In the genomic region with DNA sequence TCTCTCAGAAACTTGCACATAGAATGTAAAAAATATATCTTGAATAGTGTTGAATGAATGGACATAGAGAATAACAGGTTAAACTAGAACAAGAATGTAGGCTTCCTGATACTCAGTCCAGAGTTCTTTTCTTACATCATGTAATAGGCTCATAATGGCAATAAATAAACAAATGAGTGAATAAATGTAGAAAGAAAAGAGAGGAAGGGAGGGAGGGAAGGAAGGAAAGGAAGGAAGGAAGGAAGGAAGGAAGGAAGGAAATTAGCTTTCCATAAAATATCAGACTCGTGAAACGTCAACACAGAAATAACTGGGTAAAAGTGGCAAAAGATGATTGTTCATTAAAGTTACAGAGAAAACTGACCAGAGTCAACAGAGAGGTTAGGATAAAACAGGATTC, we compare ENCODE assay signal across 28 cellular contexts.
"Had no signal": no experiment of that assay in that cellular context is flagged by ENCODE, and none has a peak within 500 bp of the region (broad histone marks: within the 10 kb centered on the region; RNA-seq: fewer than 3 reads in every experiment).

No MANE protein-coding gene starts in this region.

- ATAC-seq: stimulated activated effector memory CD8-positive, alpha-beta T cell treated with anti-CD3 and anti-CD28 coated beads, Interleukin-12 subunit alpha, Interleukin-12 subunit beta, amount 100 ng/mL, for 72 hours; stimulated activated memory B cell treated with anti-CD40 and anti-IgM and Interleukin-4, amounts not matched to agents 10 μg/mL and 1 μg/mL and 100 μg/mL, for 72 hours; stimulated activated naive B cell treated with anti-CD40 and anti-IgM and Interleukin-4, amounts not matched to agents 10 μg/mL and 1 μg/mL and 100 μg/mL, for 72 hours; stimulated activated naive CD8-positive, alpha-beta T cell treated with anti-CD3 and anti-CD28 coated beads, Interleukin-15, amount 100 ng/mL, for 72 hours; stimulated activated naive CD8-positive, alpha-beta T cell treated with anti-CD3 and anti-CD28 coated beads, Interleukin-15, Interleukin-2, amounts not matched to agents 100 U/mL and 50 U/mL, for 24 hours; upper lobe of right lung had no signal

- H3K4me1 ChIP-seq: stomach, suprapubic skin, testis, thyroid gland, tibial artery, tibial nerve, transverse colon, upper lobe of left lung, upper lobe of right lung, uterus, vagina had no signal

- H3K4me1 Mint-ChIP-seq: stimulated activated effector memory CD8-positive, alpha-beta T cell treated with anti-CD3 and anti-CD28 coated beads, Interleukin-12 subunit alpha, Interleukin-12 subunit beta, amount 100 ng/mL, for 72 hours; stimulated activated memory B cell treated with anti-CD40 and anti-IgM and Interleukin-4, amounts not matched to agents 10 μg/mL and 1 μg/mL and 100 μg/mL, for 72 hours; stimulated activated naive B cell treated with anti-CD40 and anti-IgM and Interleukin-4, amounts not matched to agents 10 μg/mL and 1 μg/mL and 100 μg/mL, for 72 hours; stimulated activated naive CD8-positive, alpha-beta T cell treated with anti-CD3 and anti-CD28 coated beads, Interleukin-15, amount 100 ng/mL, for 72 hours had no signal

- DNase-seq: stimulated activated CD4-positive, alpha-beta T cell treated with anti-CD3 and anti-CD28 coated beads, Interleukin-2, amount 100 ng/mL, for 48 hours; stimulated activated CD4-positive, alpha-beta T cell treated with anti-CD3 and anti-CD28 coated beads, Interleukin-4, amount 100 ng/mL, for 1 hour; stimulated activated CD4-positive, alpha-beta T cell treated with anti-CD3 and anti-CD28 coated beads, Interleukin-4, amount 100 ng/mL, for 24 hours; stimulated activated CD4-positive, alpha-beta T cell treated with anti-CD3 and anti-CD28 coated beads, Interleukin-4, amount 100 ng/mL, for 4 hours; stimulated activated CD8-positive, alpha-beta memory T cell treated with anti-CD3 and anti-CD28 coated beads, Interleukin-4, amount 100 ng/mL, for 48 hours; stimulated activated naive B cell treated with anti-CD40 and anti-IgM and Interleukin-4, amounts not matched to agents 10 μg/mL and 1 μg/mL and 100 μg/mL, for 72 hours; stimulated activated naive CD4-positive, alpha-beta T cell; stimulated activated naive CD4-positive, alpha-beta T cell treated with Interleukin-2 at 50 U/mL for 16 hours; stimulated activated naive CD8-positive, alpha-beta T cell treated with anti-CD3 and anti-CD28 coated beads, Interleukin-15, amount 100 ng/mL, for 72 hours; stimulated activated naive CD8-positive, alpha-beta T cell treated with anti-CD3 and anti-CD28 coated beads, Interleukin-15, Interleukin-2, amounts not matched to agents 100 U/mL and 50 U/mL, for 24 hours; stomach; substantia nigra; testis; thyroid gland; tibial artery; transverse colon; trophoblast cell; upper lobe of left lung; upper lobe of right lung; uterus had no signal

- H3K4me3 ChIP-seq: stomach, suprapubic skin, testis, thoracic aorta, thyroid gland, tibial artery, tibial nerve, transverse colon, upper lobe of left lung, upper lobe of right lung, uterus, vagina had no signal

- H3K27me3 ChIP-seq: stomach, suprapubic skin, testis, thyroid gland, tibial artery, tibial nerve, transverse colon, upper lobe of left lung, upper lobe of right lung, uterus, vagina had no signal

- H3K36me3 Mint-ChIP-seq: stimulated activated effector memory CD8-positive, alpha-beta T cell treated with anti-CD3 and anti-CD28 coated beads, Interleukin-12 subunit alpha, Interleukin-12 subunit beta, amount 100 ng/mL, for 72 hours; stimulated activated memory B cell treated with anti-CD40 and anti-IgM and Interleukin-4, amounts not matched to agents 10 μg/mL and 1 μg/mL and 100 μg/mL, for 72 hours; stimulated activated naive B cell treated with anti-CD40 and anti-IgM and Interleukin-4, amounts not matched to agents 10 μg/mL and 1 μg/mL and 100 μg/mL, for 72 hours; type B pancreatic cell had no signal

- H3K27ac ChIP-seq: stomach, suprapubic skin, testis, thoracic aorta, thyroid gland, tibial artery, tibial nerve, transverse colon, upper lobe of left lung, upper lobe of right lung, uterus, vagina had no signal

- H3K4me3 Mint-ChIP-seq: stimulated activated effector memory CD8-positive, alpha-beta T cell treated with anti-CD3 and anti-CD28 coated beads, Interleukin-12 subunit alpha, Interleukin-12 subunit beta, amount 100 ng/mL, for 72 hours; stimulated activated memory B cell treated with anti-CD40 and anti-IgM and Interleukin-4, amounts not matched to agents 10 μg/mL and 1 μg/mL and 100 μg/mL, for 72 hours; stimulated activated naive B cell treated with anti-CD40 and anti-IgM and Interleukin-4, amounts not matched to agents 10 μg/mL and 1 μg/mL and 100 μg/mL, for 72 hours; stimulated activated naive CD8-positive, alpha-beta T cell treated with anti-CD3 and anti-CD28 coated beads, Interleukin-15, amount 100 ng/mL, for 72 hours; stimulated activated naive CD8-positive, alpha-beta T cell treated with anti-CD3 and anti-CD28 coated beads, Interleukin-15, Interleukin-2, amounts not matched to agents 100 ng/mL and 50 ng/mL, for 24 hours; type B pancreatic cell had no signal

- H3K9me3 ChIP-seq: stomach, suprapubic skin, testis, thoracic aorta, thyroid gland, tibial artery, tibial nerve, transverse colon, upper lobe of left lung, upper lobe of right lung, uterus, vagina had no signal

- H3K36me3 ChIP-seq: stomach, suprapubic skin, thoracic aorta, thyroid gland, tibial artery, tibial nerve, transverse colon, upper lobe of left lung, upper lobe of right lung, uterus, vagina had no signal

- H3K27ac Mint-ChIP-seq: stimulated activated effector memory CD8-positive, alpha-beta T cell treated with anti-CD3 and anti-CD28 coated beads, Interleukin-12 subunit alpha, Interleukin-12 subunit beta, amount 100 ng/mL, for 72 hours; stimulated activated memory B cell treated with anti-CD40 and anti-IgM and Interleukin-4, amounts not matched to agents 10 μg/mL and 1 μg/mL and 100 μg/mL, for 72 hours; stimulated activated naive B cell treated with anti-CD40 and anti-IgM and Interleukin-4, amounts not matched to agents 10 μg/mL and 1 μg/mL and 100 μg/mL, for 72 hours; stimulated activated naive CD8-positive, alpha-beta T cell treated with anti-CD3 and anti-CD28 coated beads, Interleukin-15, amount 100 ng/mL, for 72 hours; stimulated activated naive CD8-positive, alpha-beta T cell treated with anti-CD3 and anti-CD28 coated beads, Interleukin-15, Interleukin-2, amounts not matched to agents 100 ng/mL and 50 ng/mL, for 24 hours; type B pancreatic cell had no signal

- H3K27me3 Mint-ChIP-seq: stimulated activated memory B cell treated with anti-CD40 and anti-IgM and Interleukin-4, amounts not matched to agents 10 μg/mL and 1 μg/mL and 100 μg/mL, for 72 hours; stimulated activated naive B cell treated with anti-CD40 and anti-IgM and Interleukin-4, amounts not matched to agents 10 μg/mL and 1 μg/mL and 100 μg/mL, for 72 hours; stimulated activated naive CD8-positive, alpha-beta T cell treated with anti-CD3 and anti-CD28 coated beads, Interleukin-15, amount 100 ng/mL, for 72 hours; stimulated activated naive CD8-positive, alpha-beta T cell treated with anti-CD3 and anti-CD28 coated beads, Interleukin-15, Interleukin-2, amounts not matched to agents 100 ng/mL and 50 ng/mL, for 24 hours; type B pancreatic cell had no signal
